8 cellular contexts compared by ENCODE assay signal in the genomic region with DNA sequence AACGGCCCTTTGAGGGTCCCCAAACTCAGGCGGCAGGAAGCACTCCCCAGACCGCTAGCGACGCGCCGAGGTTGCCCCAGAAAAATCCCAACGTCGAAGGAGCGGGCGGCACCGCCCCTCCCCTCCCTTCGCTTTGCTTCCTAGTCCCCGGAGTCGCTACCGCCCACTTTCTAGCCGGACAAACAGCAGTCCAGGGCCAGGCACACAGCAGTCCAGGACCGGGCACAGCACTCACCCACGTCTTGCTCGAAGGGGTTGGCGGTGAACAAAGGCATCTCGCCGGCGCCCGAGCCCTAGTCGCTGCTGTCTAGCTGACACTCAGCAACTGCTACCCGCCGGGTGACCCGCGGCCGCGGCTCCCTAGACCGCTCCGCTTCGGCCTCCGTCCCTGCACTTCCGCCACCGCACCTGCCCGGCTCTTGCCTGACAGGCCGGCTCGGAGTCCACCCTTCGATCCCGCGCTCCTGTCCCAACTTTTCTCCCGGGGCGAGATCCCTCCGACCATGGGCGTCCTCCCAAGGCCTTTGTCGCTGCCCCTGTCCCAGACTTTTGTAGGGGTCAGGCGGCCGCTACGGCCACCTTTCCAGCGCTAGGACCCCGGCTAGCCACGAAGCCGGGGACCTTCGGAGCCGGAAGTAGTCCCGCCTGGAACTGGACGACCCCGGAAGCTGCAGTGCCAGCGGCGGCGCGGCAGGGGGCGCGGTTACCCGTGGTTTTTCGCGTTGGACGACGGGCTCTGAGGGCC. TPM values are rescaled to one million over a fixed set of nuclear protein-coding genes. Genes with fewer than 3 reads are reported as not detected.
DNase-seq lines count a peak whose midpoint lies in the region; ATAC-seq and TF ChIP-seq lines count a peak whose summit lies in the region.

Gene STAM2 (minus strand): TSS at position 396 of the 745 bp plus-strand sequence. CDS start 121 bp downstream, at position 275.

- ATAC-seq in HG02973 (IDR thresholded peaks at IDR 0.05; ENCODE audit: unreplicated experiment), result peak; percentile 75

- peak within 1 kb of the TSS; percentile 95 for H3K4me3 ChIP-seq in astrocyte of the cerebellum (ENCODE audit: low read depth, low read length)

- peak; percentile 89 for TF ChIP-seq CTCF in astrocyte of the cerebellum (IDR thresholded peaks at IDR 0.05; ENCODE audit: low read depth, low read length, missing control alignments)

- in situ Hi-C loops in astrocyte of the cerebellum (cut with HindIII; ENCODE audit: low sequenced_read_pairs), result loop anchor here (25.0 kb wide), 1 partner anchor 437 kb away; no protein-coding TSS in a partner anchor

- DNase-seq in NK-92 treated with Interleukin-12 subunit alpha and Interleukin-12 subunit beta, amount 100 ng/mL, for 24 hours (lab: John Stamatoyannopoulos, UW), result peak; percentile 81
- DNase-seq in NK-92 (lab: John Stamatoyannopoulos, UW; ENCODE audit: unreplicated experiment), result no peak
- DNase-seq in NCI-H1930 (lab: John Stamatoyannopoulos, UW), result peak; percentile 80 to 86
- peak; percentile 84 for DNase-seq in T-helper 9 cell
- peak; percentile 77 for DNase-seq in astrocyte of the cerebellum (ENCODE audit: low read depth)
- peak; percentile 93 for DNase-seq in hepatic stellate cell (ENCODE audit: low spot score)
- peak; percentile 74 for DNase-seq in renal cortical epithelial cell (ENCODE audit: low read depth)

RNA-seq across cellular contexts. Expression of gene STAM2, which starts in this region (rescaled TPM):
- total RNA-seq in renal cortical epithelial cell, result 47.3 and 50.0 TPM in 2 replicates
